Comparison of ENCODE assay signal across 1 cellular context in the genomic region with DNA sequence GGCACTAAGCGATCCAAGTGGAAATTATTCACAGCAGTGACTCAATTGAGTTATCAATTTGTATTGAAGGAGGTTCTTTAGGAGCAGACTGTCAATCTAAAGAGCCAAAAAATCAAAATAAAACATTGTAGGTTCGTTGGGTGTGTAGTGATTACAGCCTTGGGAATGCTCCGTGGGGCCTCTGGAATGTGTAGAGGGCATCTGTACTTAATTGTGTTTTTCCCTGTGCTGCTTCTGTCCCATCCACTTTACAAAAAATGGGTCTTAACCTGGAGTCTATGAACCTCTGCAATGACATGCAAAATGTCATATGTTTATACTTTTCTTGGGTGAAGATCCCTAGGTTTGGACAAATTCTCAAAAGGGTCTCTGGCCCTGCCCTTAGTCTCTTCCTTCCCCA.
TF ChIP-seq lines count a peak whose summit lies in the region.

No MANE protein-coding gene starts in this region.

TF ChIP-seq in HCT116, 20 proteins besides CTCF, POLR2A, EP300 and RAD21 (continued from another document):
- TF ChIP-seq, protein P1, sequence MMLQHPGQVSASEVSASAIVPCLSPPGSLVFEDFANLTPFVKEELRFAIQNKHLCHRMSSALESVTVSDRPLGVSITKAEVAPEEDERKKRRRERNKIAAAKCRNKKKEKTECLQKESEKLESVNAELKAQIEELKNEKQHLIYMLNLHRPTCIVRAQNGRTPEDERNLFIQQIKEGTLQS (IDR thresholded peaks at IDR 0.05), result no peak
- TF ChIP-seq ELF1 (IDR thresholded peaks at IDR 0.05; ENCODE audit: borderline replicate concordance, low read depth) (no peak), SP1 (IDR thresholded peaks at IDR 0.05; ENCODE audit: low read depth) (no peak), ZFX (IDR thresholded peaks at IDR 0.05) (no peak)
